Comparison of ENCODE assay signal across 28 cellular contexts in genomic region chr11:7670631-7671030, GRCh38. TPM values are rescaled to one million over a fixed set of nuclear protein-coding genes. Genes with fewer than 3 reads are reported as not detected.
DNase-seq lines count a peak whose midpoint lies in the region; ATAC-seq, FAIRE-seq and TF ChIP-seq lines count a peak whose summit lies in the region.
"Had no signal": no experiment of that assay in that cellular context is flagged by ENCODE, and none has a peak within 500 bp of the region (broad histone marks: within the 10 kb centered on the region; RNA-seq: fewer than 3 reads in every experiment).

No MANE protein-coding gene starts in this region.

- H3K36me3 ChIP-seq in esophagus (ENCODE audit: control insufficient read depth in 2 of 2, insufficient read depth in 2 of 2, low read length in 1 of 2), result peaks cover 0 to 1% of the 10 kb centered on the region in 2 donors
- H3K36me3 ChIP-seq: breast epithelium, sigmoid colon, transverse colon had no signal

- H3K4me3 ChIP-seq in esophagus (ENCODE audit: low read depth in 1 of 2, low read length in 2 of 2) (no peak overlapping the region), skin epidermis (no peak overlapping the region)
- H3K4me3 ChIP-seq: breast epithelium, K562, sigmoid colon, transverse colon had no signal

- no peaks in the 10 kb centered on the region for H3K9me3 Mint-ChIP-seq in activated T-helper 1 cell treated with anti-CD3 and anti-CD28 coated beads, Interleukin-12 subunit alpha, Interleukin-12 subunit beta, Interleukin-2, Interleukin-4 antibody, amounts not matched to agents 30 ng/mL and 10 ng/mL and 1 ng/mL, durations not matched to agents 14 hours and 24 hours and 36 hours
- no peaks in the 10 kb centered on the region for H3K9me3 Mint-ChIP-seq in endothelial cell (ENCODE audit: unreplicated experiment)
- H3K9me3 Mint-ChIP-seq: activated CD4-positive, alpha-beta T cell treated with anti-CD3 and anti-CD28 coated beads, Interleukin-2, amount 10 ng/mL, durations not matched to agents 7 days and 5 days; activated naive CD8-positive, alpha-beta T cell treated with anti-CD3 and anti-CD28 coated beads, Interleukin-2, amount 50 U/mL, for 24 hours; CD8-positive, alpha-beta memory T cell; naive thymus-derived CD8-positive, alpha-beta T cell; stimulated activated effector memory CD8-positive, alpha-beta T cell treated with anti-CD3 and anti-CD28 coated beads, Interleukin-12 subunit alpha, Interleukin-12 subunit beta, amount 100 ng/mL, for 72 hours had no signal

- intact Hi-C loops in activated T-helper 1 cell treated with anti-CD3 and anti-CD28 coated beads, Interleukin-12 subunit alpha, Interleukin-12 subunit beta, Interleukin-2, Interleukin-4 antibody, amounts not matched to agents 30 ng/mL and 10 ng/mL and 1 ng/mL, durations not matched to agents 14 hours and 24 hours and 36 hours (cut with micrococcal nuclease), result no loop called here

- 61 to 75% methylated on average over 4 of the region's 4 CpGs for WGBS in esophagus, 2 donors

- FAIRE-seq in GM19239 (lab: Jason Lieb, UNC), result peak; percentile 73
- FAIRE-seq: frontal cortex, K562, TTC549 had no signal

- H3K9me3 ChIP-seq in T-helper 17 cell (ENCODE audit: control insufficient read depth, low read length, poor library complexity, severe bottlenecking), result no peaks in the 10 kb centered on the region
- no peaks in the 10 kb centered on the region for H3K9me3 ChIP-seq in esophagus (ENCODE audit: control insufficient read depth in 2 of 2, insufficient read depth in 1 of 2, low read depth in 1 of 2, low read length in 1 of 2)
- H3K9me3 ChIP-seq: breast epithelium, sigmoid colon, transverse colon had no signal

- no peak for DNase-seq in GM19239 (ENCODE audit: insufficient read length, low spot score)
- no peak for DNase-seq in T-helper 17 cell
- DNase-seq in activated effector memory CD4-positive, alpha-beta T cell treated with Interleukin-2 at 50 U/mL for 16 hours, result no peak
- DNase-seq in NCI-H69 (lab: John Stamatoyannopoulos, UW), result no peak
- no peak for DNase-seq in activated T-helper 1 cell treated with anti-CD3 and anti-CD28 coated beads, Interleukin-12 subunit alpha, Interleukin-12 subunit beta, Interleukin-2, Interleukin-4 antibody, amounts not matched to agents 30 ng/mL and 10 ng/mL and 1 ng/mL, durations not matched to agents 14 hours and 24 hours and 36 hours (ENCODE audit: low spot score)
- DNase-seq in endothelial cell (ENCODE audit: low spot score), result no peak
- DNase-seq: activated CD4-positive, alpha-beta T cell treated with anti-CD3 and anti-CD28 coated beads, Interleukin-2, amount 10 ng/mL, durations not matched to agents 7 days and 5 days; activated effector memory CD4-positive, alpha-beta T cell treated with anti-CD3 and anti-CD28 coated beads, Interleukin-2, amount 50 U/mL, for 16 hours; activated naive CD8-positive, alpha-beta T cell treated with anti-CD3 and anti-CD28 coated beads, Interleukin-2, amount 50 U/mL, for 24 hours; CD8-positive, alpha-beta memory T cell; dermis blood vessel endothelial cell; DMS79; naive thymus-derived CD8-positive, alpha-beta T cell; NCI-H187 treated with DMSO at 0.1 percent for 48 hours; NCI-H345; posterior cingulate gyrus; sigmoid colon; transverse colon had no signal

- H3K4me1 ChIP-seq in esophagus (ENCODE audit: control insufficient read depth in 2 of 2, insufficient read depth in 2 of 2, low read length in 1 of 2), result peaks cover 7 to 20% of the 10 kb centered on the region in 2 donors

- no peaks in the 10 kb centered on the region for H3K27me3 ChIP-seq in esophagus (ENCODE audit: control insufficient read depth in 1 of 2, insufficient read depth in 2 of 2, low read length in 2 of 2)
- H3K27me3 ChIP-seq: breast epithelium had no signal

- H3K27ac Mint-ChIP-seq in T-helper 17 cell (peak overlapping the region; percentile 34), endothelial cell (ENCODE audit: unreplicated experiment) (no peak overlapping the region)
- no peak overlapping the region for H3K27ac Mint-ChIP-seq in activated T-helper 1 cell treated with anti-CD3 and anti-CD28 coated beads, Interleukin-12 subunit alpha, Interleukin-12 subunit beta, Interleukin-2, Interleukin-4 antibody, amounts not matched to agents 30 ng/mL and 10 ng/mL and 1 ng/mL, durations not matched to agents 14 hours and 24 hours and 36 hours
- H3K27ac Mint-ChIP-seq: activated CD4-positive, alpha-beta T cell treated with anti-CD3 and anti-CD28 coated beads, Interleukin-2, amount 10 ng/mL, durations not matched to agents 7 days and 5 days; activated naive CD8-positive, alpha-beta T cell treated with anti-CD3 and anti-CD28 coated beads, Interleukin-2, amount 50 U/mL, for 24 hours; CD8-positive, alpha-beta memory T cell; stimulated activated effector memory CD8-positive, alpha-beta T cell treated with anti-CD3 and anti-CD28 coated beads, Interleukin-12 subunit alpha, Interleukin-12 subunit beta, amount 100 ng/mL, for 72 hours had no signal

- H3K27me3 Mint-ChIP-seq in T-helper 17 cell (peaks cover 31% of the 10 kb centered on the region), endothelial cell (ENCODE audit: unreplicated experiment) (peaks cover 7% of the 10 kb centered on the region)
- H3K27me3 Mint-ChIP-seq in activated T-helper 1 cell treated with anti-CD3 and anti-CD28 coated beads, Interleukin-12 subunit alpha, Interleukin-12 subunit beta, Interleukin-2, Interleukin-4 antibody, amounts not matched to agents 30 ng/mL and 10 ng/mL and 1 ng/mL, durations not matched to agents 14 hours and 24 hours and 36 hours (ENCODE audit: insufficient read depth), result peaks cover 25% of the 10 kb centered on the region

- no peak for TF ChIP-seq CTCF in endothelial cell (IDR thresholded peaks at IDR 0.05; ENCODE audit: unreplicated experiment)

- no peaks in the 10 kb centered on the region for H3K36me3 Mint-ChIP-seq in T-helper 17 cell (ENCODE audit: low read depth)
- peaks cover 3% of the 10 kb centered on the region for H3K36me3 Mint-ChIP-seq in activated T-helper 1 cell treated with anti-CD3 and anti-CD28 coated beads, Interleukin-12 subunit alpha, Interleukin-12 subunit beta, Interleukin-2, Interleukin-4 antibody, amounts not matched to agents 30 ng/mL and 10 ng/mL and 1 ng/mL, durations not matched to agents 14 hours and 24 hours and 36 hours (ENCODE audit: low read depth)
- H3K36me3 Mint-ChIP-seq in endothelial cell (ENCODE audit: low read depth, unreplicated experiment), result no peaks in the 10 kb centered on the region
- H3K36me3 Mint-ChIP-seq: naive thymus-derived CD8-positive, alpha-beta T cell had no signal

- H3K4me3 Mint-ChIP-seq in T-helper 17 cell (peak overlapping the region; percentile 61), endothelial cell (ENCODE audit: unreplicated experiment) (no peak overlapping the region)
- H3K4me3 Mint-ChIP-seq in activated T-helper 1 cell treated with anti-CD3 and anti-CD28 coated beads, Interleukin-12 subunit alpha, Interleukin-12 subunit beta, Interleukin-2, Interleukin-4 antibody, amounts not matched to agents 30 ng/mL and 10 ng/mL and 1 ng/mL, durations not matched to agents 14 hours and 24 hours and 36 hours, result no peak overlapping the region
- H3K4me3 Mint-ChIP-seq: activated CD4-positive, alpha-beta T cell treated with anti-CD3 and anti-CD28 coated beads, Interleukin-2, amount 10 ng/mL, durations not matched to agents 7 days and 5 days; naive thymus-derived CD8-positive, alpha-beta T cell; stimulated activated effector memory CD8-positive, alpha-beta T cell treated with anti-CD3 and anti-CD28 coated beads, Interleukin-12 subunit alpha, Interleukin-12 subunit beta, amount 100 ng/mL, for 72 hours had no signal

- H3K4me1 Mint-ChIP-seq in T-helper 17 cell (peaks cover 10% of the 10 kb centered on the region), endothelial cell (ENCODE audit: unreplicated experiment) (peaks cover 11% of the 10 kb centered on the region)
- peaks cover 19% of the 10 kb centered on the region for H3K4me1 Mint-ChIP-seq in activated T-helper 1 cell treated with anti-CD3 and anti-CD28 coated beads, Interleukin-12 subunit alpha, Interleukin-12 subunit beta, Interleukin-2, Interleukin-4 antibody, amounts not matched to agents 30 ng/mL and 10 ng/mL and 1 ng/mL, durations not matched to agents 14 hours and 24 hours and 36 hours (ENCODE audit: low read depth)

- no peak for ATAC-seq in T-helper 17 cell
- ATAC-seq: activated naive CD8-positive, alpha-beta T cell treated with anti-CD3 and anti-CD28 coated beads, Interleukin-2, amount 50 U/mL, for 24 hours; K562; naive thymus-derived CD8-positive, alpha-beta T cell; stimulated activated effector memory CD8-positive, alpha-beta T cell treated with anti-CD3 and anti-CD28 coated beads, Interleukin-12 subunit alpha, Interleukin-12 subunit beta, amount 100 ng/mL, for 72 hours had no signal

- peak overlapping the region; percentile 79 to 88 for H3K27ac ChIP-seq in esophagus (ENCODE audit: low read depth in 2 of 2, low read length in 1 of 2)
- H3K27ac ChIP-seq in skin epidermis, result peak overlapping the region in 12 of 21 experiments; percentile 11 to 89 (median 40)
- H3K27ac ChIP-seq: sigmoid colon, transverse colon had no signal

RNA-seq across cellular contexts. Expression of gene CYB5R2, which starts 2.7 kb away (rescaled TPM):
- total RNA-seq in T-helper 17 cell (under 1 TPM in 1 of 2 donors, not detected in 1; 0.20 TPM), endothelial cell (ENCODE audit: unreplicated experiment) (6.8 TPM)
- polyA plus RNA-seq in esophagus, result 10 to 100 TPM; 10.0 to 20.7 TPM
- total RNA-seq in activated T-helper 1 cell treated with anti-CD3 and anti-CD28 coated beads, Interleukin-12 subunit alpha, Interleukin-12 subunit beta, Interleukin-2, Interleukin-4 antibody, amounts not matched to agents 30 ng/mL and 10 ng/mL and 1 ng/mL, durations not matched to agents 14 hours and 24 hours and 36 hours, result 2.8 and 3.0 TPM in 2 replicates
- total RNA-seq: dermis blood vessel endothelial cell; H4; naive thymus-derived CD8-positive, alpha-beta T cell had no signal

RNA-seq across cellular contexts. Expression of gene OVCH2, which starts 35.6 kb away (rescaled TPM):
- total RNA-seq in T-helper 17 cell, result not detected
- under 1 TPM; 0.06 to 0.14 TPM for polyA plus RNA-seq in esophagus
- not detected in 2 replicates for total RNA-seq in activated T-helper 1 cell treated with anti-CD3 and anti-CD28 coated beads, Interleukin-12 subunit alpha, Interleukin-12 subunit beta, Interleukin-2, Interleukin-4 antibody, amounts not matched to agents 30 ng/mL and 10 ng/mL and 1 ng/mL, durations not matched to agents 14 hours and 24 hours and 36 hours
- 0.85 TPM for total RNA-seq in endothelial cell (ENCODE audit: unreplicated experiment)
- total RNA-seq: activated CD4-positive, alpha-beta T cell treated with anti-CD3 and anti-CD28 coated beads, Interleukin-2, amount 10 ng/mL, durations not matched to agents 7 days and 5 days; CD8-positive, alpha-beta memory T cell; dermis blood vessel endothelial cell; epithelial cell of proximal tubule; frontal cortex; K562; kidney epithelial cell; naive thymus-derived CD8-positive, alpha-beta T cell; sigmoid colon; transverse colon had no signal
- polyA plus RNA-seq: CD8-positive, alpha-beta memory T cell; K562; naive thymus-derived CD8-positive, alpha-beta T cell; sigmoid colon had no signal
